ENCODE assay signal across 8 cellular contexts in the genomic region with DNA sequence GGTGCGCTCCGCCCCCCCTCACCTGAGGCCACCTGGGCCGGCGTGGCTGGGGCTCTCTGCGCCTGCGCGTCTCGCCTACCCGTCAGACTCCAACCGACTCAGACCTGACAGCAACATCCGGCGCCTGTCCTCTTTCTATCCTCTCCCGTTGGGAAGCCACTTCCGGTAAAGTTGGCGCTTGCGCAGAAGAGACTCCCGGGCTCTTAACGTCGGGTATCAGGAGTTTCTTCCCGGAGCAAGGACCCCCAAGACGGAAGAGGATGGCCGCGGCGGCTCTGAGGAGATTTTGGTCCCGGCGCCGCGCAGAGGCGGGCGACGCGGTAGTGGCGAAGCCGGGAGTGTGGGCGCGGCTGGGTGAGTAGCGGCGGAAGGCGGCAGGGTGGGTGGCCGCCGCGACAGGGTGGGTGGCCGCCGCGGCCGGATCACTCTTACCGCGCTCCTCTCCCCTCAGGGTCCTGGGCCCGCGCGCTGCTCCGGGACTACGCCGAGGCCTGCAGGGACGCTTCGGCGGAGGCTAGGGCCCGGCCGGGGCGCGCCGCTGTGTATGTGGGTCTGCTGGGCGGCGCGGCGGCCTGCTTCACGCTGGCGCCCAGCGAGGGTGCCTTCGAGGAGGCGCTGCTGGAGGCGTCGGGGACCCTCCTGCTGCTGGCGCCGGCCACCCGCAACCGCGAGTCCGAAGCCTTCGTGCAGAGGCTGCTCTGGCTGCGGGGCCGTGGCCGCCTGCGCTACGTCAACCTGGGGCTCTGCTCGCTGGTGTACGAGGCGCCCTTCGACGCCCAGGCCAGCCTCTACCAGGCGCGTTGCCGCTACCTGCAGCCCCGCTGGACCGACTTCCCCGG. TPM values are rescaled to one million over a fixed set of nuclear protein-coding genes. Genes with fewer than 3 reads are reported as not detected.
DNase-seq lines count a peak whose midpoint lies in the region; ATAC-seq and TF ChIP-seq lines count a peak whose summit lies in the region.

A gene (plus strand): TSS at position 249 of the 839 bp plus-strand sequence. CDS start 12 bp downstream, at position 261.
A gene (minus strand): TSS at position 77 of the 839 bp plus-strand sequence. CDS start 229 bp downstream, outside the sequence.

- H3K27ac ChIP-seq in ACC112 (ENCODE audit: low read depth, low read length) (peak within 1 kb of the TSS; percentile 34; the same call in 1 of the 2 replicates), caudate nucleus (ENCODE audit: low read depth, low read length) (peak within 1 kb of the TSS; percentile 77), spleen (peak within 1 kb of the TSS; percentile 73 to 92 (median 86))

- H3K4me3 Mint-ChIP-seq in activated B cell treated with CpG ODN at 0.5 μM for 24 hours = peak within 1 kb of the TSS; percentile 92

- H3K79me2 ChIP-seq in ACC112 (ENCODE audit: control insufficient read depth, insufficient read depth, low read length, unreplicated experiment) = peaks cover 34% of the 10 kb centered on the region

- DNase-seq in NCI-H226 = peak; percentile 95
- peak; percentile 80 for DNase-seq in activated B cell treated with CpG ODN at 0.5 μM for 24 hours
- peak; percentile 14 to 99 (median 94) for DNase-seq in caudate nucleus (lab: John Stamatoyannopoulos, UW)
- peak; percentile 100 for DNase-seq in inferior parietal cortex (ENCODE audit: extremely low spot score)
- DNase-seq in spleen = peak; percentile 96

- H3K27me3 Mint-ChIP-seq in activated B cell treated with CpG ODN at 0.5 μM for 24 hours = no peaks in the 10 kb centered on the region

- H3K4me1 ChIP-seq in ACC112 (ENCODE audit: control insufficient read depth, insufficient read depth, low read length, unreplicated experiment) = peaks cover 10% of the 10 kb centered on the region
- H3K4me1 ChIP-seq in spleen = peaks cover 14 to 51% (median 37%) of the 10 kb centered on the region in 6 donors

- H2AFZ ChIP-seq in ACC112 (ENCODE audit: low read length, unreplicated experiment) = peak within 1 kb of the TSS; percentile 68

- CTCF ChIA-PET in activated B cell treated with CpG ODN at 0.5 μM for 24 hours (lab: Charles Lee) = interaction anchor here (1.5 kb wide), 1 partner anchor 13 kb away, joined by 3 read pairs; no protein-coding TSS in a partner anchor

- peaks cover 20% of the 10 kb centered on the region for H3K4me1 Mint-ChIP-seq in activated B cell treated with CpG ODN at 0.5 μM for 24 hours

- peaks cover 8% of the 10 kb centered on the region for H3K36me3 Mint-ChIP-seq in activated B cell treated with CpG ODN at 0.5 μM for 24 hours (ENCODE audit: low read depth)

- WGBS in spleen, 5 donors = 0 to 1% (median 0%) methylated on average over 9 to 96 of the region's 96 CpGs

- no peak for TF ChIP-seq POLR2A in spleen (IDR thresholded peaks at IDR 0.05)

- no peaks in the 10 kb centered on the region for H3K9me3 Mint-ChIP-seq in activated B cell treated with CpG ODN at 0.5 μM for 24 hours

- ATAC-seq in GM18870 (IDR thresholded peaks at IDR 0.05; ENCODE audit: unreplicated experiment) = peak; percentile 83
- ATAC-seq in HG03159 (IDR thresholded peaks at IDR 0.05; ENCODE audit: unreplicated experiment) = peak; percentile 75
- peak; percentile 85 for ATAC-seq in activated B cell treated with CpG ODN at 0.5 μM for 24 hours (ENCODE audit: low read depth)

- TF ChIP-seq CTCF in activated B cell treated with CpG ODN at 0.5 μM for 24 hours (IDR thresholded peaks at IDR 0.05) = no peak
- peak in 1 of 11 experiments; percentile 18 for TF ChIP-seq CTCF in spleen (IDR thresholded peaks at IDR 0.05 in 8 of 11, conservative IDR thresholded peaks at IDR 0.05 in 3 of 11)

- no peaks in the 10 kb centered on the region for H3K9me3 ChIP-seq in spleen

- H3K27me3 ChIP-seq in ACC112 (ENCODE audit: insufficient read depth, low read length) (no peaks in the 10 kb centered on the region), spleen (replicated peaks in 1 of 7) (no peaks in the 10 kb centered on the region)

- POLR2A ChIA-PET in activated B cell treated with CpG ODN at 0.5 μM for 24 hours (lab: Charles Lee) = no interaction called here

- H3K4me3 ChIP-seq in ACC112 (ENCODE audit: low read depth, low read length) (peak within 1 kb of the TSS; percentile 92), spleen (peak within 1 kb of the TSS; percentile 79 to 100 (median 98))

- H3K36me3 ChIP-seq in ACC112 (ENCODE audit: insufficient read depth, low read length) (0 out of 2 replicates have a peak, but pooled peaks cover 3% of the 10 kb centered on the region), spleen (peaks cover 0 to 64% (median 14%) of the 10 kb centered on the region in 6 donors)

- H3K27ac Mint-ChIP-seq in activated B cell treated with CpG ODN at 0.5 μM for 24 hours = peak within 1 kb of the TSS; percentile 81

- intact Hi-C loops in activated B cell treated with CpG ODN at 0.5 μM for 24 hours (cut with micrococcal nuclease) = loop anchor here (1.0 to 5.0 kb wide), 3 partner anchors 34 to 57 kb away; a partner anchor contains a TSS
- intact Hi-C loops in spleen (cut with DNase I; ENCODE audit: low total_unique reads) = no loop called here

RNA-seq across cellular contexts. Expression of the first gene that starts in this region (rescaled TPM):
- total RNA-seq in activated B cell treated with CpG ODN at 0.5 μM for 24 hours = 16.6 and 19.5 TPM in 2 replicates
- 10 to 100 TPM; 18.0 to 24.3 (median 21.3) TPM for total RNA-seq in spleen
- 10 to 100 TPM in 2 of 3 donors, 1 to 10 TPM in 1; 6.8 to 15.1 (median 12.9) TPM for polyA plus RNA-seq in spleen

RNA-seq across cellular contexts. Expression of the second gene that starts in this region (rescaled TPM):
- total RNA-seq in activated B cell treated with CpG ODN at 0.5 μM for 24 hours (23.0 and 23.9 TPM in 2 replicates), spleen (10 to 100 TPM; 24.1 to 42.3 (median 29.8) TPM)
- 10 to 100 TPM; 12.5 to 28.6 (median 16.8) TPM for polyA plus RNA-seq in spleen

Comparison
In these comparisons a context has a peak if more than half of its experiments do, and no peak if none do; other contexts are left out.
1. Peak in every context shown above with its lines: DNase-seq, ATAC-seq, H3K4me3 ChIP-seq and H3K27ac ChIP-seq.
2. H3K27ac ChIP-seq: peak in every context shown above with its lines; median percentile 86 in spleen; 77 in caudate nucleus; 34 in ACC112.